Comparison of ENCODE assay signal across 11 cellular contexts in genomic region chr10:100265821-100266485, GRCh38. TPM values are rescaled to one million over a fixed set of nuclear protein-coding genes. Genes with fewer than 3 reads are reported as not detected.
A peak's percentile ranks its signal among the peaks of the same experiment; 100 is the strongest.
DNase-seq lines count a peak whose midpoint lies in the region; FAIRE-seq and TF ChIP-seq lines count a peak whose summit lies in the region.
"Had no signal": no experiment of that assay in that cellular context is flagged by ENCODE, and none has a peak within 500 bp of the region (broad histone marks: within the 10 kb centered on the region; RNA-seq: fewer than 3 reads in every experiment).

No MANE protein-coding gene starts in this region.

- H3K4me3 ChIP-seq in AG04449 (ENCODE audit: low read depth, low read length) (peak overlapping the region; percentile 33), HAP-1 (peak overlapping the region; percentile 72), mesodermal cell (ENCODE audit: extremely low read depth, insufficient read depth, low read length, poor library complexity, severe bottlenecking) (peak overlapping the region; percentile 84)

- intact Hi-C loops in activated T-helper 2 cell treated with anti-CD3 and anti-CD28 coated beads, Interferon-gamma antibody, Interleukin-2, Interleukin-4, amounts not matched to agents 10 μg/mL and 5 μg/mL and 100 μg/mL, durations not matched to agents 14 hours and 24 hours and 36 hours (cut with micrococcal nuclease): no loop called here

- in situ Hi-C loops in HAP-1 (cut with MboI; ENCODE audit: low sequenced_read_pairs): no loop called here

- no peaks in the 10 kb centered on the region for H3K27me3 ChIP-seq in HAP-1 (ENCODE audit: low read depth)
- H3K27me3 ChIP-seq: colonic mucosa had no signal

- POLR2A ChIA-PET in AG04449 (lab: Yijun Ruan, JAX): no interaction called here

- no peaks in the 10 kb centered on the region for H3K27me3 Mint-ChIP-seq in activated T-helper 2 cell treated with anti-CD3 and anti-CD28 coated beads, Interferon-gamma antibody, Interleukin-2, Interleukin-4, amounts not matched to agents 10 μg/mL and 5 μg/mL and 100 μg/mL, durations not matched to agents 14 hours and 24 hours and 36 hours (ENCODE audit: low read depth)

- H3K9me3 ChIP-seq in HAP-1 (no peaks in the 10 kb centered on the region), mesodermal cell (ENCODE audit: control insufficient read depth, low read length) (no peaks in the 10 kb centered on the region)
- H3K9me3 ChIP-seq: colonic mucosa had no signal

- H3K4me1 Mint-ChIP-seq in activated T-helper 2 cell treated with anti-CD3 and anti-CD28 coated beads, Interferon-gamma antibody, Interleukin-2, Interleukin-4, amounts not matched to agents 10 μg/mL and 5 μg/mL and 100 μg/mL, durations not matched to agents 14 hours and 24 hours and 36 hours (ENCODE audit: low read depth): peaks cover 13% of the 10 kb centered on the region

- H3K4me3 Mint-ChIP-seq in activated T-helper 2 cell treated with anti-CD3 and anti-CD28 coated beads, Interferon-gamma antibody, Interleukin-2, Interleukin-4, amounts not matched to agents 10 μg/mL and 5 μg/mL and 100 μg/mL, durations not matched to agents 14 hours and 24 hours and 36 hours (ENCODE audit: low read depth): peak overlapping the region; percentile 100

- H3K27ac Mint-ChIP-seq in activated T-helper 2 cell treated with anti-CD3 and anti-CD28 coated beads, Interferon-gamma antibody, Interleukin-2, Interleukin-4, amounts not matched to agents 10 μg/mL and 5 μg/mL and 100 μg/mL, durations not matched to agents 14 hours and 24 hours and 36 hours: peak overlapping the region; percentile 34

- H3K36me3 Mint-ChIP-seq in activated T-helper 2 cell treated with anti-CD3 and anti-CD28 coated beads, Interferon-gamma antibody, Interleukin-2, Interleukin-4, amounts not matched to agents 10 μg/mL and 5 μg/mL and 100 μg/mL, durations not matched to agents 14 hours and 24 hours and 36 hours (ENCODE audit: low read depth): peaks cover 8% of the 10 kb centered on the region

- no peaks in the 10 kb centered on the region for H3K9me3 Mint-ChIP-seq in activated T-helper 2 cell treated with anti-CD3 and anti-CD28 coated beads, Interferon-gamma antibody, Interleukin-2, Interleukin-4, amounts not matched to agents 10 μg/mL and 5 μg/mL and 100 μg/mL, durations not matched to agents 14 hours and 24 hours and 36 hours

- H3K27ac ChIP-seq in mesodermal cell (ENCODE audit: low read depth, low read length, severe bottlenecking): no peak overlapping the region
- H3K27ac ChIP-seq: colonic mucosa had no signal

- CTCF ChIA-PET in AG04449 (lab: Yijun Ruan, JAX): no interaction called here

- 93 to 94% methylated on average over 12 to 13 of the region's 15 CpGs for WGBS in mesodermal cell (ENCODE audit: insufficient coverage in 2 of 2), 2 experiments

- H3K36me3 ChIP-seq in HAP-1 (replicated peaks) (peaks cover 13% of the 10 kb centered on the region), mesodermal cell (ENCODE audit: control insufficient read depth, insufficient read depth, low read length) (peaks cover 12% of the 10 kb centered on the region)
- H3K36me3 ChIP-seq: colonic mucosa had no signal

- TF ChIP-seq CTCF in AG04449 (IDR thresholded peaks at IDR 0.05; ENCODE audit: insufficient read depth, low read length, missing control alignments): no peak

- FAIRE-seq in GM19239 (lab: Jason Lieb, UNC): no peak

- peaks cover 6% of the 10 kb centered on the region for H3K4me1 ChIP-seq in HAP-1
- no peaks in the 10 kb centered on the region for H3K4me1 ChIP-seq in mesodermal cell (ENCODE audit: control insufficient read depth, insufficient read depth, low read length, poor library complexity, severe bottlenecking)

- DNase-seq in AG04449 (ENCODE audit: low read depth, low spot score) (no peak), HAP-1 (ENCODE audit: low spot score in 2 of 2) (no peak), NCI-H1092 (lab: John Stamatoyannopoulos, UW) (no peak), GM19239 (ENCODE audit: insufficient read length, low spot score) (no peak), NCI-H146 (lab: John Stamatoyannopoulos, UW) (no peak), hypothalamus (lab: John Stamatoyannopoulos, UW) (no peak)
- no peak for DNase-seq in activated T-helper 2 cell treated with anti-CD3 and anti-CD28 coated beads, Interferon-gamma antibody, Interleukin-2, Interleukin-4, amounts not matched to agents 10 μg/mL and 5 μg/mL and 100 μg/mL, durations not matched to agents 14 hours and 24 hours and 36 hours (ENCODE audit: low spot score)
- DNase-seq: activated CD4-positive, alpha-beta T cell treated with anti-CD3 and anti-CD28 coated beads for 4 hours; colonic mucosa; NCI-H510A had no signal

RNA-seq across cellular contexts. Expression of gene CWF19L1, which starts 1.5 kb away (rescaled TPM):
- 41.4 and 44.7 TPM in 2 replicates for total RNA-seq in activated T-helper 2 cell treated with anti-CD3 and anti-CD28 coated beads, Interferon-gamma antibody, Interleukin-2, Interleukin-4, amounts not matched to agents 10 μg/mL and 5 μg/mL and 100 μg/mL, durations not matched to agents 14 hours and 24 hours and 36 hours
- 24.1 TPM for polyA plus RNA-seq in mesodermal cell (2013, experiment 1 of 2)
- polyA plus RNA-seq in mesodermal cell (2013, experiment 2 of 2): 22.7 TPM

RNA-seq across cellular contexts. Expression of gene BLOC1S2, which starts 20.5 kb away (rescaled TPM):
- 49.1 and 56.3 TPM in 2 replicates for total RNA-seq in activated T-helper 2 cell treated with anti-CD3 and anti-CD28 coated beads, Interferon-gamma antibody, Interleukin-2, Interleukin-4, amounts not matched to agents 10 μg/mL and 5 μg/mL and 100 μg/mL, durations not matched to agents 14 hours and 24 hours and 36 hours
- 63.1 TPM for polyA plus RNA-seq in mesodermal cell (2013, experiment 1 of 2)
- 64.3 TPM for polyA plus RNA-seq in mesodermal cell (2013, experiment 2 of 2)

RNA-seq across cellular contexts. Expression of gene CHUK, which starts 36.6 kb away (rescaled TPM):
- total RNA-seq in activated T-helper 2 cell treated with anti-CD3 and anti-CD28 coated beads, Interferon-gamma antibody, Interleukin-2, Interleukin-4, amounts not matched to agents 10 μg/mL and 5 μg/mL and 100 μg/mL, durations not matched to agents 14 hours and 24 hours and 36 hours: 31.2 and 33.1 TPM in 2 replicates
- polyA plus RNA-seq in mesodermal cell (2013, experiment 1 of 2): 14.8 TPM
- 16.5 TPM for polyA plus RNA-seq in mesodermal cell (2013, experiment 2 of 2)

Comparison
In these comparisons a context has a peak if more than half of its experiments do, and no peak if none do; other contexts are left out.
1. H3K4me3 ChIP-seq: peak in every context shown above with its lines; median percentile 84 in mesodermal cell; 72 in HAP-1; 33 in AG04449.